Comparison of ENCODE assay signal across 1 cellular context in the genomic region with DNA sequence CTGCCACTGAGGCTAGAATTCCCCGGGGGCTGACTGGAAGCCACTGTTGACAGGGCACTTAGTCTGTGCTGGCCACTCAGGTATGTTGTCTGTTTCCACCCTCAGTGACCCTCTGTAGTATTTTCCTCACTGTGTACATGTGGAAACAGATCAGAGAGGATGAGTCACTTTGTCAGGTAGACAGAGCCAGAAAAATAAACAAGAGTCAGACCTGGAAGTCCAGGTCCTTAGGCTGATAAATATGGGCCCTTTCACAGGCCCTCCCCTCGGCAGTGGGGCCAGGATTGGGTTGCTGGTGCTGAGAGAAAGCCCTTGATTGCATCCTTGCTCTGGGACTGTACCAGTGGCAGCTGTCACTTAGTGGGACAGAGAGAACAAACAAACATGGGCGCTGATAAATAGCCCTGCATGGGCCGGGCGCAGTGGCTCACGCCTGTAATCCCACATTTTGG.
TF ChIP-seq lines count a peak whose summit lies in the region.

No MANE protein-coding gene starts in this region.

TF ChIP-seq in IMR-90, 13 proteins besides CTCF, POLR2A, EP300 and RAD21:
- TF ChIP-seq RCOR1 (IDR thresholded peaks at IDR 0.05; ENCODE audit: insufficient replicate concordance, low read length): no peak
- no peak for TF ChIP-seq CHD1 (IDR thresholded peaks at IDR 0.05; ENCODE audit: low read depth, low read length)
- TF ChIP-seq, protein P1, sequence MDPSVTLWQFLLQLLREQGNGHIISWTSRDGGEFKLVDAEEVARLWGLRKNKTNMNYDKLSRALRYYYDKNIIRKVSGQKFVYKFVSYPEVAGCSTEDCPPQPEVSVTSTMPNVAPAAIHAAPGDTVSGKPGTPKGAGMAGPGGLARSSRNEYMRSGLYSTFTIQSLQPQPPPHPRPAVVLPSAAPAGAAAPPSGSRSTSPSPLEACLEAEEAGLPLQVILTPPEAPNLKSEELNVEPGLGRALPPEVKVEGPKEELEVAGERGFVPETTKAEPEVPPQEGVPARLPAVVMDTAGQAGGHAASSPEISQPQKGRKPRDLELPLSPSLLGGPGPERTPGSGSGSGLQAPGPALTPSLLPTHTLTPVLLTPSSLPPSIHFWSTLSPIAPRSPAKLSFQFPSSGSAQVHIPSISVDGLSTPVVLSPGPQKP (IDR thresholded peaks at IDR 0.05; ENCODE audit: borderline replicate concordance, low read depth, low read length): no peak
- no peak for TF ChIP-seq MXI1 (IDR thresholded peaks at IDR 0.05; ENCODE audit: borderline replicate concordance, low read depth, low read length)
- no peak for TF ChIP-seq CEBPB (IDR thresholded peaks at IDR 0.05; ENCODE audit: low read depth, low read length)
- no peak for TF ChIP-seq BHLHE40 (IDR thresholded peaks at IDR 0.05; ENCODE audit: low read depth, low read length)
TF ChIP-seq in IMR-90: peak in this region for 0.
